8 cellular contexts compared by ENCODE assay signal in genomic region chr9:137422668-137423000, GRCh38. TPM values are rescaled to one million over a fixed set of nuclear protein-coding genes. Genes with fewer than 3 reads are reported as not detected.
DNase-seq lines count a peak whose midpoint lies in the region; ATAC-seq and TF ChIP-seq lines count a peak whose summit lies in the region.

No MANE protein-coding gene starts in this region.

- H3K27me3 Mint-ChIP-seq in CD4-positive, CD25-positive, alpha-beta regulatory T cell = peaks cover 4% of the 10 kb centered on the region
- peaks cover 11% of the 10 kb centered on the region for H3K27me3 Mint-ChIP-seq in activated CD4-positive, alpha-beta T cell treated with anti-CD3 and anti-CD28 coated beads, Interleukin-2, amount 10 ng/mL, durations not matched to agents 7 days and 5 days

- H3K27ac Mint-ChIP-seq in CD4-positive, CD25-positive, alpha-beta regulatory T cell = peak overlapping the region; percentile 65 to 85 (median 78)
- peak overlapping the region; percentile 75 for H3K27ac Mint-ChIP-seq in activated CD4-positive, alpha-beta T cell treated with anti-CD3 and anti-CD28 coated beads, Interleukin-2, amount 10 ng/mL, durations not matched to agents 7 days and 5 days

- TF ChIP-seq CTCF in fibroblast of pulmonary artery (IDR thresholded peaks at IDR 0.05; ENCODE audit: low read length, missing control alignments) = no peak
- no peak for TF ChIP-seq CTCF in omental fat pad (IDR thresholded peaks at IDR 0.05)

- H3K36me3 Mint-ChIP-seq in CD4-positive, CD25-positive, alpha-beta regulatory T cell = no peaks in the 10 kb centered on the region
- no peaks in the 10 kb centered on the region for H3K36me3 Mint-ChIP-seq in activated CD4-positive, alpha-beta T cell treated with anti-CD3 and anti-CD28 coated beads, Interleukin-2, amount 10 ng/mL, durations not matched to agents 7 days and 5 days (ENCODE audit: low read depth)

- H3K9me3 ChIP-seq in CD4-positive, CD25-positive, alpha-beta regulatory T cell (ENCODE audit: control insufficient read depth in 2 of 2, low read length in 2 of 2) = no peaks in the 10 kb centered on the region

- no peak for ATAC-seq in CD4-positive, CD25-positive, alpha-beta regulatory T cell (ENCODE audit: low read depth in 2 of 2)
- ATAC-seq in GM19395 (IDR thresholded peaks at IDR 0.05; ENCODE audit: unreplicated experiment) = peak; percentile 47
- peak; percentile 12 for ATAC-seq in HG03442 (IDR thresholded peaks at IDR 0.05; ENCODE audit: unreplicated experiment)
- peak; percentile 31 for ATAC-seq in omental fat pad (ENCODE audit: low FRiP score)

- POLR2A ChIA-PET in activated CD4-positive, alpha-beta T cell treated with anti-CD3 and anti-CD28 coated beads, Interleukin-2, amount 10 ng/mL, durations not matched to agents 7 days and 5 days (lab: Charles Lee) = interaction anchor here (1.8 kb wide), 1 partner anchor 182 kb away, joined by 4 read pairs; no protein-coding TSS in a partner anchor

- DNase-seq in CD4-positive, CD25-positive, alpha-beta regulatory T cell = peak in 1 of 3 donors; percentile 37
- DNase-seq in activated CD4-positive, alpha-beta T cell treated with anti-CD3 and anti-CD28 coated beads, Interleukin-2, amount 10 ng/mL, durations not matched to agents 7 days and 5 days = peak; percentile 27
- DNase-seq in fibroblast of pulmonary artery (ENCODE audit: low read depth) = no peak
- DNase-seq in omental fat pad (ENCODE audit: low spot score) = no peak
- no peak for DNase-seq in islet precursor cell
- DNase-seq in DMS79 (lab: John Stamatoyannopoulos, UW) = no peak

- no peaks in the 10 kb centered on the region for H3K36me3 ChIP-seq in CD4-positive, CD25-positive, alpha-beta regulatory T cell (ENCODE audit: control insufficient read depth, insufficient read depth, low read length)

- peaks cover 18% of the 10 kb centered on the region for H3K4me1 ChIP-seq in CD4-positive, CD25-positive, alpha-beta regulatory T cell (ENCODE audit: control insufficient read depth, insufficient read depth, low read length, poor library complexity, severe bottlenecking)

- peaks cover 0 to 21% (median 12%) of the 10 kb centered on the region in 4 donors for H3K4me1 Mint-ChIP-seq in CD4-positive, CD25-positive, alpha-beta regulatory T cell
- H3K4me1 Mint-ChIP-seq in activated CD4-positive, alpha-beta T cell treated with anti-CD3 and anti-CD28 coated beads, Interleukin-2, amount 10 ng/mL, durations not matched to agents 7 days and 5 days = peaks cover 12% of the 10 kb centered on the region

- CTCF ChIA-PET in activated CD4-positive, alpha-beta T cell treated with anti-CD3 and anti-CD28 coated beads, Interleukin-2, amount 10 ng/mL, durations not matched to agents 7 days and 5 days (lab: Charles Lee) = interaction anchor here (0.5 to 2.4 kb wide), 29 partner anchors 9 to 309 kb away, joined by 3 to 13 read pairs (median 4); partner anchors contain the start of genes MRPL41, NRARP and NSMF

- no peaks in the 10 kb centered on the region for H3K9me3 Mint-ChIP-seq in CD4-positive, CD25-positive, alpha-beta regulatory T cell
- H3K9me3 Mint-ChIP-seq in activated CD4-positive, alpha-beta T cell treated with anti-CD3 and anti-CD28 coated beads, Interleukin-2, amount 10 ng/mL, durations not matched to agents 7 days and 5 days = no peaks in the 10 kb centered on the region

- no peaks in the 10 kb centered on the region for H3K27me3 ChIP-seq in CD4-positive, CD25-positive, alpha-beta regulatory T cell (ENCODE audit: control insufficient read depth, insufficient read depth, low read length)

- H3K4me3 ChIP-seq in CD4-positive, CD25-positive, alpha-beta regulatory T cell (ENCODE audit: low read depth, low read length) = peak overlapping the region; percentile 66
- peak overlapping the region; percentile 80 for H3K4me3 ChIP-seq in fibroblast of pulmonary artery (replicated peaks; ENCODE audit: low read depth, low read length)

- peak overlapping the region; percentile 5 for H3K27ac ChIP-seq in CD4-positive, CD25-positive, alpha-beta regulatory T cell (ENCODE audit: insufficient read depth, low read length, poor library complexity, severe bottlenecking)

- peak overlapping the region; percentile 77 to 90 (median 88) for H3K4me3 Mint-ChIP-seq in CD4-positive, CD25-positive, alpha-beta regulatory T cell
- peak overlapping the region; percentile 81 for H3K4me3 Mint-ChIP-seq in activated CD4-positive, alpha-beta T cell treated with anti-CD3 and anti-CD28 coated beads, Interleukin-2, amount 10 ng/mL, durations not matched to agents 7 days and 5 days

RNA-seq across cellular contexts. Expression of gene EXD3, which starts 0.3 kb away (rescaled TPM):
- 27.3 TPM for total RNA-seq in CD4-positive, CD25-positive, alpha-beta regulatory T cell
- polyA plus RNA-seq in CD4-positive, CD25-positive, alpha-beta regulatory T cell = 1 to 10 TPM; 4.7 to 7.2 (median 5.7) TPM
- 10 to 100 TPM; 10.3 to 13.2 TPM for total RNA-seq in activated CD4-positive, alpha-beta T cell treated with anti-CD3 and anti-CD28 coated beads, Interleukin-2, amount 10 ng/mL, durations not matched to agents 7 days and 5 days
- 10 to 100 TPM in 3 of 4 donors, 1 to 10 TPM in 1; 8.3 to 18.3 (median 10.5) TPM for total RNA-seq in omental fat pad

RNA-seq across cellular contexts. Expression of gene NOXA1, which starts 0.6 kb away (rescaled TPM):
- 3.8 TPM for total RNA-seq in CD4-positive, CD25-positive, alpha-beta regulatory T cell
- 1 to 10 TPM in 2 of 4 donors, under 1 TPM in 2; 0.83 to 3.3 (median 1.4) TPM for polyA plus RNA-seq in CD4-positive, CD25-positive, alpha-beta regulatory T cell
- total RNA-seq in activated CD4-positive, alpha-beta T cell treated with anti-CD3 and anti-CD28 coated beads, Interleukin-2, amount 10 ng/mL, durations not matched to agents 7 days and 5 days = 1 to 10 TPM in 1 of 2 experiments, under 1 TPM in 1; 0.46 to 1.1 TPM
- 1 to 10 TPM in 3 of 4 donors, under 1 TPM in 1; 0.84 to 3.8 (median 2.1) TPM for total RNA-seq in omental fat pad

RNA-seq across cellular contexts. Expression of gene ENTPD8, which starts 18.5 kb away (rescaled TPM):
- not detected for total RNA-seq in CD4-positive, CD25-positive, alpha-beta regulatory T cell
- not detected for polyA plus RNA-seq in CD4-positive, CD25-positive, alpha-beta regulatory T cell
- total RNA-seq in activated CD4-positive, alpha-beta T cell treated with anti-CD3 and anti-CD28 coated beads, Interleukin-2, amount 10 ng/mL, durations not matched to agents 7 days and 5 days = not detected
- not detected for total RNA-seq in omental fat pad

RNA-seq across cellular contexts. Expression of gene NSMF, which starts 36.5 kb away (rescaled TPM):
- 109 TPM for total RNA-seq in CD4-positive, CD25-positive, alpha-beta regulatory T cell
- polyA plus RNA-seq in CD4-positive, CD25-positive, alpha-beta regulatory T cell = 10 to 100 TPM in 2 of 4 donors, 1 to 10 TPM in 2; 9.3 to 14.5 (median 11.8) TPM
- 10 to 100 TPM; 57.6 to 60.3 TPM for total RNA-seq in activated CD4-positive, alpha-beta T cell treated with anti-CD3 and anti-CD28 coated beads, Interleukin-2, amount 10 ng/mL, durations not matched to agents 7 days and 5 days
- 10 to 100 TPM; 29.6 to 59.9 (median 31.5) TPM for total RNA-seq in omental fat pad

Comparison
In these comparisons a context has a peak if more than half of its experiments do, and no peak if none do; other contexts are left out.
1. ATAC-seq: peak in GM19395 (single experiment), HG03442 (single experiment) and omental fat pad (single experiment); none in CD4-positive, CD25-positive, alpha-beta regulatory T cell (0 of 2).